ENCODE assay signal across 8 cellular contexts in the genomic region with DNA sequence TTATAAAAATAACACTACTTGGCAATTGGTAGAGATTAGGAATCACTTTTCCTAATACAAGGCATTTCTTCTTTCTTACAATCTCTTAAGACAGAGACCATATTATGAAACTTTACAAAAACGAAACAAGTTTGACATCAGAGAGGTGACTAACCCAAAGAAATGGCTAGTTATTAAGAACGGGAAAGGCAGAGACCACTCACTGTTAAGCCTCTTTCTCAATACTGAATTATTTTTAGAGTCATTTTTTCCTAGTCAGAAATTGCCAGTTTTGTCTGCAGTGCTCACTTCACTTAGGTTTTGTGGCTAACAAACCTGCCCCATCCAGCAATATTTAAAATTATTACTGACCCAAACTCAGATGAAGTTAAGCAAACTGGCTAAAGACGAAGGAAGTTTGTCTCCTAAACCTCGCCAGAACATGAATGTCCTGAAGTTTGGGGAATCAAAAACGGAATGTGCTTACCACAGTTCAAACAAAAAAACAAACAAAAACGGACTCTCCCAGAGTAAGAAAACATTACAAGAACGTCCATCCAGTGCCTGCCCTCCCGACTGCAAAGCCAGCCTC. TPM values are rescaled to one million over a fixed set of nuclear protein-coding genes. Genes with fewer than 3 reads are reported as not detected.
DNase-seq lines count a peak whose midpoint lies in the region; ATAC-seq and TF ChIP-seq lines count a peak whose summit lies in the region.

No MANE protein-coding gene starts in this region.

- POLR2A ChIA-PET in PC-3 (lab: Charles Lee; ENCODE audit: unreplicated experiment): no interaction called here

- CTCF ChIA-PET in PC-3 (lab: Charles Lee): no interaction called here

- no peaks in the 10 kb centered on the region for H3K36me3 ChIP-seq in PC-3 (ENCODE audit: low read depth, low read length)

- TF ChIP-seq CTCF in PC-3 (conservative IDR thresholded peaks at IDR 0.05; ENCODE audit: low read depth, low read length): no peak
- TF ChIP-seq CTCF in coronary artery (IDR thresholded peaks at IDR 0.05): no peak

- H3K9me3 ChIP-seq in PC-3 (ENCODE audit: low read length) (no peaks in the 10 kb centered on the region), mononuclear cell (ENCODE audit: low read depth, low read length) (no peaks in the 10 kb centered on the region)

- H3K27ac ChIP-seq in PC-3 (ENCODE audit: low read length) (peak overlapping the region; percentile 60), coronary artery (peak overlapping the region; percentile 99 to 100)

- intact Hi-C loops in PC-3 (cut with micrococcal nuclease): loop anchor here (2.0 to 5.0 kb wide), 3 partner anchors 83 to 307 kb away; partner anchors contain the start of genes LANCL1 and RPE

- H3K9me2 ChIP-seq in PC-3 (replicated peaks; ENCODE audit: low read length): no peaks in the 10 kb centered on the region

- H3K4me2 ChIP-seq in PC-3 (ENCODE audit: low read length): peak overlapping the region; percentile 86

- BruUV-seq in PC-3 (replicated peaks; lab: Mats Ljungman, UMichigan): TSS peak; percentile 61

- H3K27me3 Mint-ChIP-seq in activated naive CD4-positive, alpha-beta T cell treated with anti-CD3 and anti-CD28 coated beads, Interleukin-2, amount 50 U/mL, for 24 hours: no peaks in the 10 kb centered on the region

- H2AFZ ChIP-seq in PC-3 (ENCODE audit: low read length): peak overlapping the region; percentile 96

- H3F3A ChIP-seq in PC-3 (ENCODE audit: low read length, unreplicated experiment): peaks cover 6% of the 10 kb centered on the region

- DNase-seq in activated naive CD4-positive, alpha-beta T cell treated with Interleukin-2 at 50 U/mL for 16 hours: no peak
- DNase-seq in PC-3 (peak; percentile 36), coronary artery (ENCODE audit: low spot score) (no peak), NCI-H2107 treated with DMSO at 0.1 percent for 48 hours (lab: John Stamatoyannopoulos, UW; ENCODE audit: unreplicated experiment) (no peak), NCI-H2196 (lab: John Stamatoyannopoulos, UW; ENCODE audit: unreplicated experiment) (no peak)

- peak overlapping the region; percentile 99 for H3K4me3 Mint-ChIP-seq in activated naive CD4-positive, alpha-beta T cell treated with anti-CD3 and anti-CD28 coated beads, Interleukin-2, amount 50 U/mL, for 24 hours

- H3K27me3 ChIP-seq in PC-3 (ENCODE audit: low read length) (no peaks in the 10 kb centered on the region), mononuclear cell (ENCODE audit: insufficient read depth, low read length) (no peaks in the 10 kb centered on the region)

- peaks cover 40% of the 10 kb centered on the region for H3K4me1 Mint-ChIP-seq in activated naive CD4-positive, alpha-beta T cell treated with anti-CD3 and anti-CD28 coated beads, Interleukin-2, amount 50 U/mL, for 24 hours

- peak overlapping the region; percentile 99 for H3K27ac Mint-ChIP-seq in activated naive CD4-positive, alpha-beta T cell treated with anti-CD3 and anti-CD28 coated beads, Interleukin-2, amount 50 U/mL, for 24 hours

- H3K4me3 ChIP-seq in PC-3 (ENCODE audit: low read length): peak overlapping the region; percentile 75
- H3K4me3 ChIP-seq in coronary artery: peak overlapping the region; percentile 92
- H3K4me3 ChIP-seq in mononuclear cell (ENCODE audit: low read length): peak overlapping the region; percentile 90

- H3K36me3 Mint-ChIP-seq in activated naive CD4-positive, alpha-beta T cell treated with anti-CD3 and anti-CD28 coated beads, Interleukin-2, amount 50 U/mL, for 24 hours: no peaks in the 10 kb centered on the region

- ATAC-seq in HG03039 (IDR thresholded peaks at IDR 0.05; ENCODE audit: unreplicated experiment) (peak; percentile 23), PC-3 (no peak)

- H3K9ac ChIP-seq in PC-3 (ENCODE audit: low read length): peak overlapping the region; percentile 56

- H4K20me1 ChIP-seq in PC-3 (ENCODE audit: low read length): no peaks in the 10 kb centered on the region

- H3K9me3 Mint-ChIP-seq in activated naive CD4-positive, alpha-beta T cell treated with anti-CD3 and anti-CD28 coated beads, Interleukin-2, amount 50 U/mL, for 24 hours: no peaks in the 10 kb centered on the region

- H3K4me1 ChIP-seq in PC-3 (ENCODE audit: insufficient read depth, low read length): peaks cover 17% of the 10 kb centered on the region
- H3K4me1 ChIP-seq in mononuclear cell (ENCODE audit: insufficient read depth, low read length): peaks cover 13% of the 10 kb centered on the region

- H3K79me2 ChIP-seq in PC-3 (ENCODE audit: low read length): peaks cover 14% of the 10 kb centered on the region; the same call in 1 of the 2 replicates

RNA-seq across cellular contexts. Expression of gene KANSL1L, which starts 1.3 kb away (rescaled TPM):
- total RNA-seq in PC-3 (2014; rRNA removed) (2.2 and 2.3 TPM in 2 replicates), mononuclear cell (15.4 TPM)

RNA-seq across cellular contexts. Expression of gene ACADL, which starts 55.3 kb away (rescaled TPM):
- total RNA-seq in PC-3 (2014; rRNA removed): 0.07 TPM in 1 of 2 replicates, not detected in the other
- total RNA-seq in mononuclear cell: not detected
